ENCODE assay signal across 16 cellular contexts in the genomic region with DNA sequence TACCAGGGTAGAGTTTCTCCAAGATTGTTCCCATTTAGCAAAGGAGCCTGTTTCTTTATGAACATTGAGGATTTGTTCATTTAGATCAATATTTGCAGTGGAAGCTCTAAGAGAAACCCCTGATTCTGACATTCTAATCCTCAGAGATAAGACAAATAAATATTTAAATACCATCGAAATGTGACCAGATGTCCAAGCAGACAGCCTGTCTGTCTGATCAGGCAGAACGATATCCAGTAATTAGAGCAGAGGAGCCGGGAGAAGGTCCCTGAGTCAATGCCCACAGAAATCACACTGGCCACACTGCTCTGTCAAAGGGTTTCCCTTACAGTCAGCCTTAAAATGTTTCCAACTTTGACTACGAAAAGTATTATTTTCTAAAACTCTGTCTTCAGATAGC. TPM values are rescaled to one million over a fixed set of nuclear protein-coding genes. Genes with fewer than 3 reads are reported as not detected.
DNase-seq lines count a peak whose midpoint lies in the region; ATAC-seq, FAIRE-seq and TF ChIP-seq lines count a peak whose summit lies in the region.
"Had no signal": no experiment of that assay in that cellular context is flagged by ENCODE, and none has a peak within 500 bp of the region (broad histone marks: within the 10 kb centered on the region; RNA-seq: fewer than 3 reads in every experiment).

No MANE protein-coding gene starts in this region.

- TF ChIP-seq POLR2A in HepG2 (IDR thresholded peaks at IDR 0.05; ENCODE audit: insufficient read depth in 1 of 2, low read depth in 2 of 2, low read length in 2 of 2) = no peak

- TF ChIP-seq EP300 in HepG2 (IDR thresholded peaks at IDR 0.05; ENCODE audit: low read depth in 2 of 2, low read length in 2 of 2) (no peak), HepG2 (CRISPR knock-in tag; IDR thresholded peaks at IDR 0.05; ENCODE audit: borderline replicate concordance) (no peak)

- CTCF ChIA-PET in HepG2 (lab: Yijun Ruan, JAX; ENCODE audit: low intra/inter-chr PET ratio, low total read pairs) = no interaction called here

- H3K36me3 ChIP-seq in WERI-Rb-1 (no peaks in the 10 kb centered on the region), HepG2 (replicated peaks in 1 of 2; ENCODE audit: control insufficient read depth in 1 of 2, insufficient read depth in 2 of 2, low read length in 2 of 2) (no peaks in the 10 kb centered on the region)
- H3K36me3 ChIP-seq: BLaER1 treated with 17β-estradiol and CSF1 and Interleukin-3, amounts not matched to agents 10 nM and 100 nM; HAP-1 had no signal

- in situ Hi-C loops in HepG2 (cut with HindIII; ENCODE audit: extremely low pct_ligation_motif_present, low pct_unique_long_range_greater_than_20kb) = no loop called here

- H4K20me1 ChIP-seq in HepG2 (ENCODE audit: insufficient read depth, low read length) = no peaks in the 10 kb centered on the region
- H4K20me1 ChIP-seq: BLaER1 treated with 17β-estradiol and CSF1 and Interleukin-3, amounts not matched to agents 10 nM and 100 nM had no signal

- H3K4me3 ChIP-seq in WERI-Rb-1 (ENCODE audit: low read depth, low read length) (no peak overlapping the region), HepG2 (replicated peaks in 1 of 3; ENCODE audit: insufficient read depth in 1 of 3, low read depth in 2 of 3, low read length in 3 of 3) (no peak overlapping the region)
- H3K4me3 ChIP-seq: BLaER1 treated with 17β-estradiol and CSF1 and Interleukin-3, amounts not matched to agents 10 nM and 100 nM; HAP-1 had no signal

- H3K27ac ChIP-seq in WERI-Rb-1 (peak overlapping the region; percentile 70), HepG2 (ENCODE audit: extremely low read length, insufficient read depth, low read length) (no peak overlapping the region)
- H3K27ac ChIP-seq: BLaER1 treated with 17β-estradiol and CSF1 and Interleukin-3, amounts not matched to agents 10 nM and 100 nM had no signal

- H3K79me2 ChIP-seq in HepG2 (ENCODE audit: insufficient read depth, low read length) = no peaks in the 10 kb centered on the region

- H3K9me3 ChIP-seq in WERI-Rb-1 (ENCODE audit: severe bottlenecking) = no peaks in the 10 kb centered on the region
- H3K9me3 ChIP-seq in HepG2 (ENCODE audit: low read length) = no peaks in the 10 kb centered on the region
- H3K9me3 ChIP-seq: BLaER1 treated with 17β-estradiol and CSF1 and Interleukin-3, amounts not matched to agents 10 nM and 100 nM; HAP-1 had no signal

- no peak for TF ChIP-seq RAD21 in HepG2 (CRISPR knock-in tag; IDR thresholded peaks at IDR 0.05)

- BruUV-seq in HepG2 (replicated peaks; lab: Mats Ljungman, UMichigan) = no TSS peak

- no peak overlapping the region for H3K9ac ChIP-seq in HepG2 (ENCODE audit: insufficient read depth, low read depth, low read length)
- H3K9ac ChIP-seq: BLaER1 treated with 17β-estradiol and CSF1 and Interleukin-3, amounts not matched to agents 10 nM and 100 nM had no signal

- H3K27me3 ChIP-seq in WERI-Rb-1 (ENCODE audit: insufficient read depth, low read depth, severe bottlenecking) = no peaks in the 10 kb centered on the region
- peaks cover 0 to 15% of the 10 kb centered on the region in 2 experiments; a peak in 2 of 5 replicates for H3K27me3 ChIP-seq in HepG2 (ENCODE audit: control insufficient read depth in 1 of 2, insufficient read depth in 2 of 2, low read length in 2 of 2)
- H3K27me3 ChIP-seq: BLaER1 treated with 17β-estradiol and CSF1 and Interleukin-3, amounts not matched to agents 10 nM and 100 nM had no signal

- peaks cover 13% of the 10 kb centered on the region for H3K4me1 ChIP-seq in HepG2 (ENCODE audit: insufficient read depth, low read length)
- H3K4me1 ChIP-seq: BLaER1 treated with 17β-estradiol and CSF1 and Interleukin-3, amounts not matched to agents 10 nM and 100 nM; HAP-1 had no signal

- intact Hi-C loops in HepG2 (cut with micrococcal nuclease; ENCODE audit: unreplicated experiment) = no loop called here

- DNase-seq in NCI-H146 (lab: John Stamatoyannopoulos, UW) (peak; percentile 4), NCI-H146 treated with DMSO at 0.1 percent for 48 hours (lab: John Stamatoyannopoulos, UW; ENCODE audit: unreplicated experiment) (no peak), D721Med (ENCODE audit: insufficient read length, low spot score) (no peak), WERI-Rb-1 (peak; percentile 30), HepG2 (ENCODE audit: low spot score) (peak; percentile 14), NOMO-1 treated with DMSO at 0.1 percent for 48 hours (lab: John Stamatoyannopoulos, UW; ENCODE audit: unreplicated experiment) (no peak)
- DNase-seq: 8988T; AML-193; CD4-positive, CD25-positive, alpha-beta regulatory T cell; DND-41; GDM1 had no signal

- H3K4me2 ChIP-seq in HepG2 (ENCODE audit: low read depth, low read length) = no peak overlapping the region
- H3K4me2 ChIP-seq: BLaER1 treated with 17β-estradiol and CSF1 and Interleukin-3, amounts not matched to agents 10 nM and 100 nM had no signal

- 0% methylated on average over 4 of the region's 4 CpGs for WGBS in HepG2 (ENCODE audit: low lambda C conversion rate)

- FAIRE-seq in D721Med (lab: Jason Lieb, UNC) (peak; percentile 11), HepG2 (lab: Jason Lieb, UNC) (no peak)
- FAIRE-seq: GM12892, H1 had no signal

- no peak overlapping the region for H2AFZ ChIP-seq in HepG2 (ENCODE audit: low read length)

- no peak for ATAC-seq in HepG2
- no peak for ATAC-seq in GM21360 (IDR thresholded peaks at IDR 0.05; ENCODE audit: unreplicated experiment)

- TF ChIP-seq CTCF in D721Med (IDR thresholded peaks at IDR 0.05; ENCODE audit: insufficient read depth, missing control alignments) (no peak), WERI-Rb-1 (IDR thresholded peaks at IDR 0.05; ENCODE audit: low read depth, low read length) (no peak), HepG2 (CRISPR knock-in tag; IDR thresholded peaks at IDR 0.05) (no peak)

- POLR2A ChIA-PET in HepG2 (lab: Yijun Ruan, JAX) = no interaction called here

TF ChIP-seq in HepG2, 621 proteins besides CTCF, POLR2A, EP300 and RAD21 (continues in another document):
- TF ChIP-seq ZFP41 (CRISPR knock-in tag; IDR thresholded peaks at IDR 0.05; ENCODE audit: borderline replicate concordance) = no peak
- no peak for TF ChIP-seq ZNF329 (CRISPR knock-in tag; IDR thresholded peaks at IDR 0.05; ENCODE audit: low read depth)
- no peak for TF ChIP-seq ZNF761 (CRISPR knock-in tag; conservative IDR thresholded peaks at IDR 0.05)
- TF ChIP-seq ZSCAN20 (CRISPR knock-in tag; IDR thresholded peaks at IDR 0.05; ENCODE audit: borderline replicate concordance) = no peak

RNA-seq across cellular contexts. Expression of a gene that starts 15.7 kb away (rescaled TPM):
- 5.0 and 5.3 TPM in 2 replicates for total RNA-seq in HepG2 (2016; rRNA removed; fragmentation: Illumina TruSeq; extraction: Trizol)
- 1.2 and 1.7 TPM in 2 replicates for total RNA-seq in HepG2 (2016; cell fraction: cytosol; rRNA removed; fragmentation: Illumina TruSeq; extraction: Trizol; ENCODE audit: low read depth)
- total RNA-seq in HepG2 (2016; cell fraction: insoluble cytoplasmic fraction; rRNA removed; fragmentation: Illumina TruSeq; extraction: Trizol) = 4.1 and 5.0 TPM in 2 replicates
- total RNA-seq in HepG2 (2016; cell fraction: membrane; rRNA removed; fragmentation: Illumina TruSeq; extraction: Trizol) = 2.6 and 2.8 TPM in 2 replicates
- total RNA-seq in HepG2 (2016; cell fraction: nucleus; rRNA removed; fragmentation: Illumina TruSeq; extraction: Trizol) = 4.1 and 5.5 TPM in 2 replicates
- 2.8 and 2.9 TPM in 2 replicates for polyA plus RNA-seq in HepG2 (2011; rRNA removed)
- polyA plus RNA-seq in HepG2 (2011; cell fraction: cytosol; rRNA removed) = 1.7 and 2.2 TPM in 2 replicates
- 3.2 and 3.8 TPM in 2 replicates for polyA plus RNA-seq in HepG2 (2011; cell fraction: nucleus; rRNA removed)
- 1.8 and 3.2 TPM in 2 replicates for polyA plus RNA-seq in HepG2 (2012)
- 0.83 and 1.00 TPM in 2 replicates for polyA plus RNA-seq in HepG2 (2016; cell fraction: cytosol; fragmentation: Illumina TruSeq; extraction: Trizol; ENCODE audit: low read depth)
- polyA plus RNA-seq in HepG2 (2016; cell fraction: insoluble cytoplasmic fraction; fragmentation: Illumina TruSeq; extraction: Trizol; ENCODE audit: low read depth) = 4.0 and 4.8 TPM in 2 replicates
- 1.8 TPM in 2 replicates for polyA plus RNA-seq in HepG2 (2016; cell fraction: membrane; fragmentation: Illumina TruSeq; extraction: Trizol; ENCODE audit: low read depth)
- polyA plus RNA-seq in HepG2 (2016; cell fraction: nucleus; fragmentation: Illumina TruSeq; extraction: Trizol; ENCODE audit: insufficient read depth, low read depth) = 4.8 and 6.0 TPM in 2 replicates
- 4.6 and 18.8 TPM in 2 replicates for polyA minus RNA-seq in HepG2 (2011; rRNA and poly(A)+ RNA removed; ENCODE audit: low replicate concordance)
- polyA minus RNA-seq in HepG2 (2011; cell fraction: cytosol; rRNA and poly(A)+ RNA removed) = 1.5 and 1.8 TPM in 2 replicates
- 4.5 and 6.6 TPM in 2 replicates for polyA minus RNA-seq in HepG2 (2011; cell fraction: nucleus; rRNA and poly(A)+ RNA removed)
- total RNA-seq: CD4-positive, CD25-positive, alpha-beta regulatory T cell had no signal
- polyA plus RNA-seq: CD4-positive, CD25-positive, alpha-beta regulatory T cell had no signal

RNA-seq across cellular contexts. Expression of a gene that starts 34.6 kb away (rescaled TPM):
- total RNA-seq in HepG2 (2016; rRNA removed; fragmentation: Illumina TruSeq; extraction: Trizol) = 44.4 and 69.5 TPM in 2 replicates
- 14.8 and 16.1 TPM in 2 replicates for total RNA-seq in HepG2 (2016; cell fraction: cytosol; rRNA removed; fragmentation: Illumina TruSeq; extraction: Trizol; ENCODE audit: low read depth)
- 44.6 and 83.7 TPM in 2 replicates for total RNA-seq in HepG2 (2016; cell fraction: insoluble cytoplasmic fraction; rRNA removed; fragmentation: Illumina TruSeq; extraction: Trizol)
- 19.4 and 21.8 TPM in 2 replicates for total RNA-seq in HepG2 (2016; cell fraction: membrane; rRNA removed; fragmentation: Illumina TruSeq; extraction: Trizol)
- total RNA-seq in HepG2 (2016; cell fraction: nucleus; rRNA removed; fragmentation: Illumina TruSeq; extraction: Trizol) = 26.9 and 31.9 TPM in 2 replicates
- 16.5 and 17.6 TPM in 2 replicates for polyA plus RNA-seq in HepG2 (2011; rRNA removed)
- 13.1 and 25.8 TPM in 2 replicates for polyA plus RNA-seq in HepG2 (2011; cell fraction: cytosol; rRNA removed)
- 10.5 and 11.5 TPM in 2 replicates for polyA plus RNA-seq in HepG2 (2011; cell fraction: nucleus; rRNA removed)
- polyA plus RNA-seq in HepG2 (2012) = 22.0 and 35.9 TPM in 2 replicates
- polyA plus RNA-seq in HepG2 (2016; cell fraction: cytosol; fragmentation: Illumina TruSeq; extraction: Trizol; ENCODE audit: low read depth) = 4.3 and 5.8 TPM in 2 replicates
- polyA plus RNA-seq in HepG2 (2016; cell fraction: insoluble cytoplasmic fraction; fragmentation: Illumina TruSeq; extraction: Trizol; ENCODE audit: low read depth) = 44.5 and 54.7 TPM in 2 replicates
- 8.7 and 9.0 TPM in 2 replicates for polyA plus RNA-seq in HepG2 (2016; cell fraction: membrane; fragmentation: Illumina TruSeq; extraction: Trizol; ENCODE audit: low read depth)
- 14.9 and 16.6 TPM in 2 replicates for polyA plus RNA-seq in HepG2 (2016; cell fraction: nucleus; fragmentation: Illumina TruSeq; extraction: Trizol; ENCODE audit: insufficient read depth, low read depth)
- polyA minus RNA-seq in HepG2 (2011; rRNA and poly(A)+ RNA removed; ENCODE audit: low replicate concordance) = 52.1 and 55.9 TPM in 2 replicates
- polyA minus RNA-seq in HepG2 (2011; cell fraction: cytosol; rRNA and poly(A)+ RNA removed) = 20.8 and 31.4 TPM in 2 replicates
- polyA minus RNA-seq in HepG2 (2011; cell fraction: nucleus; rRNA and poly(A)+ RNA removed) = 37.1 and 44.4 TPM in 2 replicates

Comparison
In these comparisons a context has a peak if more than half of its experiments do, and no peak if none do; other contexts are left out.
1. DNase-seq: peak in NCI-H146 (single experiment), WERI-Rb-1 (single experiment) and HepG2 (single experiment); none in NCI-H146 treated with DMSO at 0.1 percent for 48 hours (single experiment), D721Med (single experiment) and NOMO-1 treated with DMSO at 0.1 percent for 48 hours (single experiment).